Comparison of ENCODE assay signal across 17 cellular contexts in the genomic region with DNA sequence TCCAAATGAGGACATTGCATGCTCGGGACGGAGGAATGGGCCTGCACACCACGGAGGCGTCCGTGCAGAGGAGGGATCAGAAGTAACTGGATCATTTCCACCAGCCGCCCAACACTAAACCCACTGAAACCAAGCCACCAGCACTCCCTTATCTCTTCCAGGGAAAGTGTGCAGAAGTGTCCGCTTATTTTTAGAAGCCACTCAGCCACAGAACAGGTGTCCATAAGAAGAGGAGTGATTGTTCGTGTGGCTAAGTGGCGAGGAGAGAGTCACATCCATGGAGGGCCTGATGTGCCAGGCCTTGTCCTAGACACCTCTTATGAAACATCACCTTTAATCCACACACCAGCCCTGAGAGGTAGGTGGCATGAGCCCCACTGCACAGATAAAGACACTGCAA.
"Had no signal": no experiment of that assay in that cellular context is flagged by ENCODE, and none has a peak within 500 bp of the region (broad histone marks: within the 10 kb centered on the region; RNA-seq: fewer than 3 reads in every experiment).

No MANE protein-coding gene starts in this region.

- H3K27ac ChIP-seq: dorsolateral prefrontal cortex, suprapubic skin, upper lobe of right lung had no signal

- H3K36me3 Mint-ChIP-seq: activated naive CD8-positive, alpha-beta T cell treated with anti-CD3 and anti-CD28 coated beads for 36 hours; T-cell had no signal

- H3K9me3 Mint-ChIP-seq: activated CD4-positive, alpha-beta T cell treated with anti-CD3 and anti-CD28 coated beads, Interleukin-2, amount 10 ng/mL, durations not matched to agents 24 days and 14 days; activated CD8-positive, alpha-beta T cell treated with anti-CD3 and anti-CD28 coated beads for 36 hours; activated naive CD8-positive, alpha-beta T cell treated with anti-CD3 and anti-CD28 coated beads for 36 hours; activated T-helper 17 cell treated with anti-CD3 and anti-CD28 coated beads, Interleukin-2, amount 50 U/mL, for 72 hours; stimulated activated naive CD8-positive, alpha-beta T cell treated with anti-CD3 and anti-CD28 coated beads, Interleukin-15, Interleukin-2, amounts not matched to agents 100 ng/mL and 50 ng/mL, for 24 hours; T-cell had no signal

- H3K4me3 ChIP-seq: dorsolateral prefrontal cortex, suprapubic skin, upper lobe of right lung had no signal

- H3K4me1 Mint-ChIP-seq: activated CD4-positive, alpha-beta T cell treated with anti-CD3 and anti-CD28 coated beads, Interleukin-2, amount 10 ng/mL, durations not matched to agents 24 days and 14 days; activated naive CD8-positive, alpha-beta T cell treated with anti-CD3 and anti-CD28 coated beads for 36 hours; activated T-helper 17 cell treated with anti-CD3 and anti-CD28 coated beads, Interleukin-2, amount 50 U/mL, for 72 hours; T-cell had no signal

- H3K27ac Mint-ChIP-seq: activated CD4-positive, alpha-beta T cell treated with anti-CD3 and anti-CD28 coated beads, Interleukin-2, amount 10 ng/mL, durations not matched to agents 24 days and 14 days; activated CD8-positive, alpha-beta T cell treated with anti-CD3 and anti-CD28 coated beads for 36 hours; activated naive CD8-positive, alpha-beta T cell treated with anti-CD3 and anti-CD28 coated beads for 36 hours; activated T-helper 17 cell treated with anti-CD3 and anti-CD28 coated beads, Interleukin-2, amount 50 U/mL, for 72 hours; stimulated activated naive CD8-positive, alpha-beta T cell treated with anti-CD3 and anti-CD28 coated beads, Interleukin-15, Interleukin-2, amounts not matched to agents 100 ng/mL and 50 ng/mL, for 24 hours; T-cell had no signal

- DNase-seq: activated CD4-positive, alpha-beta T cell treated with anti-CD3 and anti-CD28 coated beads, Interleukin-2, amount 10 ng/mL, durations not matched to agents 24 days and 14 days; activated CD4-positive, CD25-positive, alpha-beta regulatory T cell; activated CD8-positive, alpha-beta T cell treated with anti-CD3 and anti-CD28 coated beads for 36 hours; activated naive CD4-positive, alpha-beta T cell; activated naive CD8-positive, alpha-beta T cell treated with anti-CD3 and anti-CD28 coated beads for 36 hours; activated T-cell treated with anti-CD3 and anti-CD28 coated beads, Interleukin-2, amount 50 U/mL, for 1 hour; amniotic stem cell; caudate nucleus; dorsolateral prefrontal cortex; midbrain; occipital lobe; retina; T-cell; upper lobe of right lung had no signal

- H3K4me1 ChIP-seq: suprapubic skin, upper lobe of right lung had no signal

- H3K4me3 Mint-ChIP-seq: activated CD4-positive, alpha-beta T cell treated with anti-CD3 and anti-CD28 coated beads, Interleukin-2, amount 10 ng/mL, durations not matched to agents 24 days and 14 days; activated CD8-positive, alpha-beta T cell treated with anti-CD3 and anti-CD28 coated beads for 36 hours; activated naive CD8-positive, alpha-beta T cell treated with anti-CD3 and anti-CD28 coated beads for 36 hours; activated T-helper 17 cell treated with anti-CD3 and anti-CD28 coated beads, Interleukin-2, amount 50 U/mL, for 72 hours; stimulated activated naive CD8-positive, alpha-beta T cell treated with anti-CD3 and anti-CD28 coated beads, Interleukin-15, Interleukin-2, amounts not matched to agents 100 ng/mL and 50 ng/mL, for 24 hours; T-cell had no signal

- H3K36me3 ChIP-seq: suprapubic skin, upper lobe of right lung had no signal

- H3K27me3 Mint-ChIP-seq: activated CD8-positive, alpha-beta T cell treated with anti-CD3 and anti-CD28 coated beads for 36 hours; activated naive CD8-positive, alpha-beta T cell treated with anti-CD3 and anti-CD28 coated beads for 36 hours; stimulated activated naive CD8-positive, alpha-beta T cell treated with anti-CD3 and anti-CD28 coated beads, Interleukin-15, Interleukin-2, amounts not matched to agents 100 ng/mL and 50 ng/mL, for 24 hours had no signal

- H3K9me3 ChIP-seq: suprapubic skin, upper lobe of right lung had no signal

- H3K27me3 ChIP-seq: suprapubic skin, upper lobe of right lung had no signal

- ATAC-seq: activated CD8-positive, alpha-beta T cell treated with anti-CD3 and anti-CD28 coated beads for 36 hours; activated T-helper 17 cell treated with anti-CD3 and anti-CD28 coated beads, Interleukin-2, amount 50 U/mL, for 72 hours; T-cell had no signal
